In the genomic region with DNA sequence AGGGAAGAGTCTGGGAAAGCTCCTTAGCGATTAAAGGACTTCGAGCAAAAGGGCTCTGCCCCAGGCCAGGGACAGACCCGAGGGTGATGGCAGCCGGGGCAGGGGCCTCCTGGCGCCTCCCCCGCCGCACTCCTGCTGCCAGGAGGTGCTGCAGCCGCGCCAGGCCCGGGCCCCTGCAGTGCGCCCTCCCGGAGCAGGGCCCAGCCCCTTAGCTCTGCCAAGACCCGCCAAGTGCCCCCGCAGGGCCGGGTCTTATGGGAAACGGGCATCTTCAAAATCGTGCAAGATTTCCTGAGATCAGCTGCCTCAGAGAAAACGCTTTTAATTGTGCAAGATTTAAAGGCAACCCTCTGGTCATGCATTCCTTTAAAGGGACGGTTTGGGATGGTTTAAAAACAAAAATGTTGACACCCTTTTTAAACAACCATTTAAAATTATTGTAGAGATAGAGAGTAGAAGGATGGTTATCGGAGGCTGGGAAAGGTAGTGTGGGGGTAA, we compare ENCODE assay signal across 8 cellular contexts. TPM values are rescaled to one million over a fixed set of nuclear protein-coding genes. Genes with fewer than 3 reads are reported as not detected.
A peak's percentile ranks its signal among the peaks of the same experiment; 100 is the strongest.
DNase-seq lines count a peak whose midpoint lies in the region; ATAC-seq and TF ChIP-seq lines count a peak whose summit lies in the region.

No MANE protein-coding gene starts in this region.

- H3K9me3 ChIP-seq in HUES64 (ENCODE audit: insufficient read depth, low read depth, low read length) (no peaks in the 10 kb centered on the region), stomach smooth muscle (ENCODE audit: control insufficient read depth in 2 of 2, low read length in 2 of 2) (no peaks in the 10 kb centered on the region)

- H3K36me3 ChIP-seq in HUES64 (ENCODE audit: insufficient read depth, low read length) (peaks cover 2% of the 10 kb centered on the region), stomach smooth muscle (ENCODE audit: control insufficient read depth in 2 of 2, insufficient read depth in 2 of 2, low read length in 2 of 2) (no peaks in the 10 kb centered on the region)

- intact Hi-C loops in posterior vena cava (cut with DNase I): loop anchor here in 1 of 2 donors (10.0 kb wide), 1 partner anchor 62 kb away; no protein-coding TSS in a partner anchor

- in situ Hi-C loops in astrocyte of the spinal cord (cut with HindIII; ENCODE audit: low sequenced_read_pairs): no loop called here

- ATAC-seq in GM21515 (IDR thresholded peaks at IDR 0.05; ENCODE audit: unreplicated experiment): peak; percentile 34

- H3K27ac ChIP-seq in HUES64 (ENCODE audit: low read depth, low read length) (peak overlapping the region; percentile 68; the same call in 1 of the 2 replicates), stomach smooth muscle (ENCODE audit: low read length) (peak overlapping the region; percentile 66)

- H3K9ac ChIP-seq in HUES64 (ENCODE audit: low read depth, low read length): peak overlapping the region; percentile 52
- H3K9ac ChIP-seq in stomach smooth muscle (ENCODE audit: low read length in 2 of 2): peak overlapping the region; percentile 71 to 77

- WGBS in HUES64: 2% methylated on average over 18 of the region's 20 CpGs

- H3K4me1 ChIP-seq in HUES64 (ENCODE audit: insufficient read depth, low read length) (peaks cover 15% of the 10 kb centered on the region), stomach smooth muscle (ENCODE audit: control insufficient read depth, insufficient read depth, low read length) (peaks cover 11% of the 10 kb centered on the region)

- H3K4me3 ChIP-seq in HUES64 (ENCODE audit: low read length): peak overlapping the region; percentile 78
- H3K4me3 ChIP-seq in astrocyte of the spinal cord (ENCODE audit: low read depth, low read length): peak overlapping the region; percentile 61
- peak overlapping the region; percentile 83 to 87 for H3K4me3 ChIP-seq in stomach smooth muscle (ENCODE audit: low read length in 2 of 2)

- H3K27me3 ChIP-seq in HUES64 (ENCODE audit: insufficient read depth, low read length): no peaks in the 10 kb centered on the region; the same call in 1 of the 2 replicates
- no peaks in the 10 kb centered on the region for H3K27me3 ChIP-seq in stomach smooth muscle (ENCODE audit: control insufficient read depth in 1 of 2, insufficient read depth in 2 of 2, low read length in 2 of 2)

- DNase-seq in ELF-1 (ENCODE audit: low read depth, low spot score) (peak; percentile 75), astrocyte of the spinal cord (ENCODE audit: low read depth, low spot score) (peak; percentile 11), islet precursor cell (peak; percentile 83), posterior vena cava (ENCODE audit: low spot score) (no peak)
- DNase-seq in activated CD4-positive, alpha-beta T cell treated with anti-CD3 and anti-CD28 coated beads, Interleukin-2, amount 50 U/mL, for 1 hour: no peak

- no peak for TF ChIP-seq CTCF in astrocyte of the spinal cord (IDR thresholded peaks at IDR 0.05; ENCODE audit: low read depth, low read length)

RNA-seq across cellular contexts. Expression of gene CDC14B, which starts 52.4 kb away (rescaled TPM):
- 27.9 TPM for polyA plus RNA-seq in HUES64 (2013, experiment 1 of 2)
- 33.3 TPM for polyA plus RNA-seq in HUES64 (2013, experiment 2 of 2)
- 10 to 100 TPM; 24.4 to 31.2 TPM for total RNA-seq in posterior vena cava

Comparison
In these comparisons a context has a peak if more than half of its experiments do, and no peak if none do; other contexts are left out.
1. DNase-seq: peak in ELF-1 (single experiment), astrocyte of the spinal cord (single experiment) and islet precursor cell (single experiment); none in posterior vena cava (single experiment) and activated CD4-positive, alpha-beta T cell treated with anti-CD3 and anti-CD28 coated beads, Interleukin-2, amount 50 U/mL, for 1 hour (single experiment).
2. Peak in every context shown above with its lines, with median percentiles within 50 percentile points of each other: H3K4me3 ChIP-seq.